Comparison of ENCODE assay signal across 8 cellular contexts in genomic region chr6:158817298-158818007, GRCh38. TPM values are rescaled to one million over a fixed set of nuclear protein-coding genes. Genes with fewer than 3 reads are reported as not detected.
DNase-seq lines count a peak whose midpoint lies in the region; ATAC-seq and TF ChIP-seq lines count a peak whose summit lies in the region.

No MANE protein-coding gene starts in this region.

- peak overlapping the region; percentile 24 for H3K23ac ChIP-seq in mesendoderm (ENCODE audit: low read length)

- H2BK120ac ChIP-seq in mesendoderm (ENCODE audit: low read depth, low read length) = no peak overlapping the region

- no peak overlapping the region for H4K5ac ChIP-seq in mesendoderm (ENCODE audit: low read length)

- H2BK5ac ChIP-seq in mesendoderm (ENCODE audit: low read length) = no peak overlapping the region

- no CpG with 5 or more reads among the region's 20 CpGs for WGBS in mesendoderm (ENCODE audit: extremely low coverage, insufficient coverage, low lambda C conversion rate)

- H3K79me1 ChIP-seq in mesendoderm (ENCODE audit: low read length) = peaks cover 17% of the 10 kb centered on the region

- peak overlapping the region; percentile 61 for H3K18ac ChIP-seq in mesendoderm (ENCODE audit: low read length)

- peak overlapping the region; percentile 86 to 99 for H3K27ac Mint-ChIP-seq in effector memory CD8-positive, alpha-beta T cell

- H3K4me1 ChIP-seq in BE2C (peaks cover 9% of the 10 kb centered on the region; the same call in 1 of the 2 replicates), mesendoderm (ENCODE audit: control insufficient read depth, low read depth, low read length) (peaks cover 9% of the 10 kb centered on the region)

- H3K27ac ChIP-seq in mesendoderm (ENCODE audit: low read depth, low read length) = peak overlapping the region; percentile 33

- H3K4me3 Mint-ChIP-seq in effector memory CD8-positive, alpha-beta T cell = peak overlapping the region; percentile 98 to 99

- H2AK5ac ChIP-seq in mesendoderm (ENCODE audit: low read length) = no peak overlapping the region

- H3K27me3 ChIP-seq in BE2C = no peaks in the 10 kb centered on the region
- no peaks in the 10 kb centered on the region for H3K27me3 ChIP-seq in mesendoderm (ENCODE audit: insufficient read depth, low read length, poor library complexity)

- no peak overlapping the region for H4K8ac ChIP-seq in mesendoderm (ENCODE audit: low read depth, low read length)

- peak overlapping the region; percentile 13 for H3K4me2 ChIP-seq in mesendoderm (ENCODE audit: low read length)

- TF ChIP-seq CTCF in BE2C (IDR thresholded peaks at IDR 0.05; ENCODE audit: low read depth, low read length) (no peak), GM13977 (IDR thresholded peaks at IDR 0.05; ENCODE audit: extremely low read depth, insufficient read depth, missing control alignments) (no peak)

- H3K9ac ChIP-seq in mesendoderm (ENCODE audit: low read length) = peak overlapping the region; percentile 89

- H3K36me3 Mint-ChIP-seq in effector memory CD8-positive, alpha-beta T cell (ENCODE audit: insufficient read depth) = peaks cover 77% of the 10 kb centered on the region

- H3K4me1 Mint-ChIP-seq in effector memory CD8-positive, alpha-beta T cell (ENCODE audit: low read depth in 2 of 2) = peaks cover 49 to 55% of the 10 kb centered on the region in 2 donors

- peak overlapping the region; percentile 89 for H3K56ac ChIP-seq in mesendoderm (ENCODE audit: low read length)

- DNase-seq in BE2C = peak; percentile 64
- DNase-seq in HuH-7 (ENCODE audit: low spot score) = peak; percentile 53
- peak; percentile 24 for DNase-seq in T-helper 9 cell
- DNase-seq in effector memory CD8-positive, alpha-beta T cell = peak in 2 of 3 experiments; percentile 35 to 40
- DNase-seq in mesendoderm = peak; percentile 92
- peak; percentile 69 for DNase-seq in ureter (ENCODE audit: low spot score)
- no peak for DNase-seq in GM13977 (ENCODE audit: low spot score)

- H3K9me3 Mint-ChIP-seq in effector memory CD8-positive, alpha-beta T cell = peaks cover 0 to 2% of the 10 kb centered on the region in 2 donors

- in situ Hi-C loops in GM13977 (cut with MboI; ENCODE audit: low pct_unique_long_range_greater_than_20kb, low sequenced_read_pairs, unreplicated experiment) = no loop called here

- no peaks in the 10 kb centered on the region for H3K27me3 Mint-ChIP-seq in effector memory CD8-positive, alpha-beta T cell

- ATAC-seq in effector memory CD8-positive, alpha-beta T cell (replicated peaks) = no peak
- ATAC-seq in GM18868 (IDR thresholded peaks at IDR 0.05; ENCODE audit: unreplicated experiment) = no peak

- no peaks in the 10 kb centered on the region for H3K9me3 ChIP-seq in BE2C

- peak overlapping the region; percentile 89 for H3K4me3 ChIP-seq in BE2C (ENCODE audit: low read depth, low read length)
- peak overlapping the region; percentile 87 for H3K4me3 ChIP-seq in mesendoderm (ENCODE audit: low read length)

- no peak overlapping the region for H3K4ac ChIP-seq in mesendoderm (ENCODE audit: low read depth, low read length)

- H3K36me3 ChIP-seq in BE2C (peaks cover 34% of the 10 kb centered on the region), mesendoderm (ENCODE audit: control insufficient read depth, insufficient read depth, low read length) (peaks cover 4% of the 10 kb centered on the region)

- peaks cover 55% of the 10 kb centered on the region for H3K79me2 ChIP-seq in mesendoderm (ENCODE audit: control insufficient read depth, insufficient read depth, low read length)

- H2BK15ac ChIP-seq in mesendoderm (replicated peaks; ENCODE audit: low read depth) = no peak overlapping the region

RNA-seq across cellular contexts. Expression of gene EZR, which starts 1.7 kb away (rescaled TPM):
- polyA plus RNA-seq in BE2C (2012; ENCODE audit: insufficient read depth, insufficient read length, low read depth) = 63.8 TPM
- polyA plus RNA-seq in mesendoderm (2013, experiment 1 of 2) = 145 TPM
- polyA plus RNA-seq in mesendoderm (2013, experiment 2 of 2) = 153 TPM
- total RNA-seq in ureter = 314 TPM
